In the genomic region with DNA sequence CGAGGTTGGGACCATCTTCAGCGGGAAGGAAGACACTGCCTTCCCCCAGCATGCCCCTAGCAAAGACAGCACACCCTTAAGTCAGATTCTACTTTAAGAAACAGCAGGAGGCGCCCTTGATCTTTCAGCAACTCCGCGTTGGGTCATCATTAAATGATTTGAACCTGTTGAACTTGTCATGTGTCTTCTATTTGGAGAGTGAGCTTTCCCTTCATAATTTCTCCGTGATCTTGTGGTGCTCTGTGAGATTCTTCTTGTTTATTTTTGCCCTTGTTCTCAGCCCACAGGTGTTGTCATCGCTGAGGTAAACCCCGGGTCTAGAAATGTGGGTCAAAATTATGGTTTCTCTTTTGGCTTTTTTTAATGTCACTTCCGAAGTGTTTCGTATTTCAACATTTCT, we compare ENCODE assay signal across 13 cellular contexts. TPM values are rescaled to one million over a fixed set of nuclear protein-coding genes. Genes with fewer than 3 reads are reported as not detected.
DNase-seq lines count a peak whose midpoint lies in the region; ATAC-seq and TF ChIP-seq lines count a peak whose summit lies in the region.
"Had no signal": no experiment of that assay in that cellular context is flagged by ENCODE, and none has a peak within 500 bp of the region (broad histone marks: within the 10 kb centered on the region; RNA-seq: fewer than 3 reads in every experiment).

No MANE protein-coding gene starts in this region.

- dilution Hi-C loops in IMR-90 (cut with HindIII; ENCODE audit: low sequenced_read_pairs, unreplicated experiment): no loop called here

- H3K4me3 Mint-ChIP-seq in CD8-positive, alpha-beta T cell: no peak overlapping the region
- no peak overlapping the region for H3K4me3 Mint-ChIP-seq in activated T-helper 17 cell treated with anti-CD3 and anti-CD28 coated beads, Interleukin-2, amount 50 U/mL, for 72 hours

- no peak overlapping the region for H2BK120ac ChIP-seq in IMR-90 (ENCODE audit: low read depth, low read length)

- no peak overlapping the region for H2AK5ac ChIP-seq in IMR-90 (ENCODE audit: low read depth, low read length)

- H3K36me3 ChIP-seq in CD8-positive, alpha-beta T cell (ENCODE audit: insufficient read depth, low read length): no peaks in the 10 kb centered on the region
- no peaks in the 10 kb centered on the region for H3K36me3 ChIP-seq in IMR-90 (ENCODE audit: control insufficient read depth, insufficient read depth, low read length)
- H3K36me3 ChIP-seq: HAP-1, thyroid gland had no signal

- peak; percentile 65 for ATAC-seq in CD8-positive, alpha-beta T cell
- ATAC-seq in IMR-90 (ENCODE audit: low read depth) (no peak), GM18502 (IDR thresholded peaks at IDR 0.05; ENCODE audit: poor library complexity, unreplicated experiment) (no peak), GM21723 (IDR thresholded peaks at IDR 0.05; ENCODE audit: unreplicated experiment) (no peak), GM21528 (IDR thresholded peaks at IDR 0.05; ENCODE audit: low FRiP score, unreplicated experiment) (no peak)
- ATAC-seq in activated T-helper 17 cell treated with anti-CD3 and anti-CD28 coated beads, Interleukin-2, amount 50 U/mL, for 72 hours (replicated peaks): peak; percentile 57

- H3K4me1 Mint-ChIP-seq in CD8-positive, alpha-beta T cell (ENCODE audit: low read depth): no peaks in the 10 kb centered on the region
- H3K4me1 Mint-ChIP-seq in activated T-helper 17 cell treated with anti-CD3 and anti-CD28 coated beads, Interleukin-2, amount 50 U/mL, for 72 hours: peaks cover 3% of the 10 kb centered on the region

- no peak for TF ChIP-seq CTCF in CD8-positive, alpha-beta T cell (IDR thresholded peaks at IDR 0.05)
- 0 out of 2 replicates have a peak, but pooled peaks have one; percentile 12 for TF ChIP-seq CTCF in IMR-90 (conservative IDR thresholded peaks at IDR 0.05; ENCODE audit: low read depth, low read length)

- no peak overlapping the region for H3K18ac ChIP-seq in IMR-90 (ENCODE audit: low read depth, low read length)

- H3K27me3 ChIP-seq in CD8-positive, alpha-beta T cell (ENCODE audit: insufficient read depth, low read length): no peaks in the 10 kb centered on the region
- H3K27me3 ChIP-seq in IMR-90 (ENCODE audit: control insufficient read depth, insufficient read depth, low read length): no peaks in the 10 kb centered on the region
- H3K27me3 ChIP-seq: thyroid gland had no signal

- CTCF ChIA-PET in CD8-positive, alpha-beta T cell (lab: Charles Lee): interaction anchor here (1.0 to 1.4 kb wide), 2 partner anchors 12 to 25 kb away, joined by 3 to 5 read pairs; no protein-coding TSS in a partner anchor
- CTCF ChIA-PET in IMR-90 (lab: Yijun Ruan, JAX): no interaction called here

- no peak overlapping the region for H3K56ac ChIP-seq in IMR-90 (ENCODE audit: extremely low read depth, insufficient read depth, low read length)

- H3K4me3 ChIP-seq in CD8-positive, alpha-beta T cell (ENCODE audit: low read depth, low read length): no peak overlapping the region
- H3K4me3 ChIP-seq in IMR-90 (ENCODE audit: insufficient read depth, low read depth, low read length): no peak overlapping the region
- H3K4me3 ChIP-seq: HAP-1, thyroid gland had no signal

- no peak for DNase-seq in CD8-positive, alpha-beta T cell
- DNase-seq in IMR-90: no peak
- peak; percentile 17 to 64 for DNase-seq in lung microvascular endothelial cell (ENCODE audit: low read depth in 2 of 2)
- no peak for DNase-seq in NCI-H1417 (lab: John Stamatoyannopoulos, UW)
- DNase-seq: activated CD4-positive, alpha-beta T cell treated with anti-CD3 and anti-CD28 coated beads for 48 hours; activated naive CD4-positive, alpha-beta T cell; NCI-H2081; thyroid gland had no signal

- H4K20me1 ChIP-seq in IMR-90 (ENCODE audit: insufficient read depth, low read length): no peaks in the 10 kb centered on the region

- no peak overlapping the region for H4K91ac ChIP-seq in IMR-90 (ENCODE audit: insufficient read depth, low read depth, low read length)

- H3K23ac ChIP-seq in IMR-90 (ENCODE audit: low read depth, low read length): no peak overlapping the region; the same call in 1 of the 2 replicates

- H2BK5ac ChIP-seq in IMR-90 (ENCODE audit: low read depth, low read length, poor library complexity, severe bottlenecking): no peak overlapping the region

- H3K4me2 ChIP-seq in IMR-90 (ENCODE audit: low read depth, low read length): no peak overlapping the region

- in situ Hi-C loops in IMR-90 (cut with MboI; ENCODE audit: low sequenced_read_pairs): loop anchor here (10.0 to 25.0 kb wide), 2 partner anchors 553 to 1290 kb away; no protein-coding TSS in a partner anchor

- H3K79me1 ChIP-seq in IMR-90 (ENCODE audit: low read depth in 1 of 2, low read length in 2 of 2): no peaks in the 10 kb centered on the region

- intact Hi-C loops in CD8-positive, alpha-beta T cell (cut with DNase I, micrococcal nuclease): no loop called here
- intact Hi-C loops in IMR-90 (cut with micrococcal nuclease): no loop called here

- H4K5ac ChIP-seq in IMR-90 (ENCODE audit: low read depth, low read length): no peak overlapping the region

- H2AFZ ChIP-seq in IMR-90 (replicated peaks; ENCODE audit: low read length, poor library complexity): no peak overlapping the region

- no peak overlapping the region for H3K27ac Mint-ChIP-seq in CD8-positive, alpha-beta T cell
- H3K27ac Mint-ChIP-seq in activated T-helper 17 cell treated with anti-CD3 and anti-CD28 coated beads, Interleukin-2, amount 50 U/mL, for 72 hours: no peak overlapping the region

- no peak for TF ChIP-seq RAD21 in IMR-90 (IDR thresholded peaks at IDR 0.05; ENCODE audit: low read length)

- H2BK15ac ChIP-seq in IMR-90 (ENCODE audit: low read depth, low read length): no peak overlapping the region

- H4K8ac ChIP-seq in IMR-90 (ENCODE audit: low read depth in 2 of 2, low read length in 2 of 2): no peak overlapping the region

- no peaks in the 10 kb centered on the region for H3K9me3 ChIP-seq in CD8-positive, alpha-beta T cell (ENCODE audit: low read length)
- H3K9me3 ChIP-seq in IMR-90 (ENCODE audit: control insufficient read depth, insufficient read depth, low read length): no peaks in the 10 kb centered on the region
- H3K9me3 ChIP-seq: HAP-1, thyroid gland had no signal

- H3K9me1 ChIP-seq in IMR-90 (ENCODE audit: insufficient read depth, low read length): peaks cover 5% of the 10 kb centered on the region; the same call in 1 of the 2 replicates

- no peak overlapping the region for H2AK9ac ChIP-seq in IMR-90 (replicated peaks; ENCODE audit: low read depth, low read length, poor library complexity)

- no peak overlapping the region for H3K27ac ChIP-seq in CD8-positive, alpha-beta T cell (ENCODE audit: low read depth, low read length)
- H3K27ac ChIP-seq in IMR-90 (ENCODE audit: insufficient read depth, low read length): no peak overlapping the region
- H3K27ac ChIP-seq: thyroid gland had no signal

- no peak overlapping the region for H3K4ac ChIP-seq in IMR-90 (ENCODE audit: low read depth, low read length)

- no peaks in the 10 kb centered on the region for H3K36me3 Mint-ChIP-seq in CD8-positive, alpha-beta T cell
- H3K36me3 Mint-ChIP-seq in activated T-helper 17 cell treated with anti-CD3 and anti-CD28 coated beads, Interleukin-2, amount 50 U/mL, for 72 hours (ENCODE audit: low read depth): no peaks in the 10 kb centered on the region

- no peak for TF ChIP-seq POLR2A in IMR-90 (IDR thresholded peaks at IDR 0.05; ENCODE audit: low read depth, low read length)

- no peaks in the 10 kb centered on the region for H3K4me1 ChIP-seq in CD8-positive, alpha-beta T cell (ENCODE audit: insufficient read depth, low read length)
- H3K4me1 ChIP-seq in IMR-90 (ENCODE audit: control insufficient read depth, insufficient read depth, low read length): peaks cover 8% of the 10 kb centered on the region
- H3K4me1 ChIP-seq: HAP-1, thyroid gland had no signal

- WGBS in IMR-90 (ENCODE audit: extremely low coverage in 2 of 2, insufficient read length in 1 of 2), 2 experiments: no CpG with 5 or more reads among the region's 10 CpGs

- no peaks in the 10 kb centered on the region for H3K9me3 Mint-ChIP-seq in CD8-positive, alpha-beta T cell
- H3K9me3 Mint-ChIP-seq in activated T-helper 17 cell treated with anti-CD3 and anti-CD28 coated beads, Interleukin-2, amount 50 U/mL, for 72 hours: no peaks in the 10 kb centered on the region

- no peak overlapping the region for H2BK20ac ChIP-seq in IMR-90 (ENCODE audit: low read depth, low read length)

- H3K9ac ChIP-seq in IMR-90 (ENCODE audit: low read depth, low read length): no peak overlapping the region

- H3K14ac ChIP-seq in IMR-90 (replicated peaks; ENCODE audit: low read depth, low read length): no peak overlapping the region

- POLR2A ChIA-PET in CD8-positive, alpha-beta T cell (lab: Charles Lee): no interaction called here
- POLR2A ChIA-PET in IMR-90 (lab: Charles Lee; ENCODE audit: unreplicated experiment): no interaction called here

- no peaks in the 10 kb centered on the region for H3K27me3 Mint-ChIP-seq in CD8-positive, alpha-beta T cell (ENCODE audit: low read depth)
- no peaks in the 10 kb centered on the region for H3K27me3 Mint-ChIP-seq in activated T-helper 17 cell treated with anti-CD3 and anti-CD28 coated beads, Interleukin-2, amount 50 U/mL, for 72 hours

- no TSS peak for BruUV-seq in IMR-90 (replicated peaks; lab: Mats Ljungman, UMichigan)

TF ChIP-seq in IMR-90, 13 proteins besides CTCF, POLR2A, EP300 and RAD21 (continues in another document):
- TF ChIP-seq MAFK (IDR thresholded peaks at IDR 0.05; ENCODE audit: low read depth, low read length) (no peak), CEBPB (IDR thresholded peaks at IDR 0.05; ENCODE audit: low read depth, low read length) (no peak), RCOR1 (IDR thresholded peaks at IDR 0.05; ENCODE audit: insufficient replicate concordance, low read length) (no peak), CHD1 (IDR thresholded peaks at IDR 0.05; ENCODE audit: low read depth, low read length) (no peak), MAZ (IDR thresholded peaks at IDR 0.05; ENCODE audit: borderline replicate concordance, low read depth, low read length) (no peak), NFE2L2 (IDR thresholded peaks at IDR 0.05; ENCODE audit: low read depth, low read length) (no peak)
- TF ChIP-seq, protein P1, sequence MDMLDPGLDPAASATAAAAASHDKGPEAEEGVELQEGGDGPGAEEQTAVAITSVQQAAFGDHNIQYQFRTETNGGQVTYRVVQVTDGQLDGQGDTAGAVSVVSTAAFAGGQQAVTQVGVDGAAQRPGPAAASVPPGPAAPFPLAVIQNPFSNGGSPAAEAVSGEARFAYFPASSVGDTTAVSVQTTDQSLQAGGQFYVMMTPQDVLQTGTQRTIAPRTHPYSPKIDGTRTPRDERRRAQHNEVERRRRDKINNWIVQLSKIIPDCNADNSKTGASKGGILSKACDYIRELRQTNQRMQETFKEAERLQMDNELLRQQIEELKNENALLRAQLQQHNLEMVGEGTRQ (IDR thresholded peaks at IDR 0.05; ENCODE audit: low read depth, low read length): no peak

RNA-seq across cellular contexts. Expression of a gene that starts 49.5 kb away (rescaled TPM):
- 10 to 100 TPM; 73.5 to 82.5 TPM for total RNA-seq in CD8-positive, alpha-beta T cell
- total RNA-seq in IMR-90 (2012; rRNA removed) (111 and 124 TPM in 2 replicates), lung microvascular endothelial cell (35.9 and 54.0 TPM in 2 replicates)
- polyA plus RNA-seq in IMR-90 (2012; rRNA removed): 92.3 and 97.1 TPM in 2 replicates
- polyA plus RNA-seq in IMR-90 (2012; cell fraction: cytosol; rRNA removed): 54.3 and 69.2 TPM in 2 replicates
- polyA plus RNA-seq in IMR-90 (2012; cell fraction: nucleus; rRNA removed; ENCODE audit: low replicate concordance): 219 and 253 TPM in 2 replicates
- 100 to 1,000 TPM; 160 to 169 TPM for total RNA-seq in activated T-helper 17 cell treated with anti-CD3 and anti-CD28 coated beads, Interleukin-2, amount 50 U/mL, for 72 hours

Comparison
In these comparisons a context has a peak if more than half of its experiments do, and no peak if none do; other contexts are left out.
1. ATAC-seq: peak in CD8-positive, alpha-beta T cell (single experiment) and activated T-helper 17 cell treated with anti-CD3 and anti-CD28 coated beads, Interleukin-2, amount 50 U/mL, for 72 hours (single experiment); none in IMR-90 (single experiment), GM18502 (single experiment), GM21723 (single experiment) and GM21528 (single experiment).
2. DNase-seq: peak in lung microvascular endothelial cell (2 of 2); none in CD8-positive, alpha-beta T cell (0 of 7), IMR-90 (single experiment) and NCI-H1417 (0 of 3).